ENCODE assay signal across 1 cellular context in genomic region chr7:138002096-138002827, GRCh38.
TF ChIP-seq lines count a peak whose summit lies in the region.

No MANE protein-coding gene starts in this region.

TF ChIP-seq in K562, 482 proteins besides CTCF, POLR2A, EP300 and RAD21 (continued from another document and continues in another):
- TF ChIP-seq ZMIZ1 (IDR thresholded peaks at IDR 0.05; ENCODE audit: low read depth in 2 of 2, low read length in 2 of 2) (no peak), TRIM28 (IDR thresholded peaks at IDR 0.05) (no peak), ZNF592 (IDR thresholded peaks at IDR 0.05) (peak; percentile 79; the same call in 1 of the 2 replicates), HDGF (IDR thresholded peaks at IDR 0.05) (no peak), ZNF121 (CRISPR knock-in tag; conservative IDR thresholded peaks at IDR 0.05) (no peak), CBX1 (IDR thresholded peaks at IDR 0.05; ENCODE audit: low read depth) (no peak), PCBP1 (IDR thresholded peaks at IDR 0.05; ENCODE audit: low read depth, low read length, poor library complexity, severe bottlenecking) (no peak), NONO (IDR thresholded peaks at IDR 0.05; ENCODE audit: low read depth in 2 of 2, low read length in 1 of 2) (no peak), MAFK (IDR thresholded peaks at IDR 0.05; ENCODE audit: low read length) (no peak), HNRNPLL (IDR thresholded peaks at IDR 0.05; ENCODE audit: low read depth, low read length, poor library complexity, severe bottlenecking) (no peak), ZBTB7A (IDR thresholded peaks at IDR 0.05; ENCODE audit: borderline replicate concordance, control insufficient read depth, low read depth, low read length) (peak; percentile 81), ZNF764 (CRISPR knock-in tag; IDR thresholded peaks at IDR 0.05; ENCODE audit: low read depth) (no peak), ZBTB17 (CRISPR knock-in tag; IDR thresholded peaks at IDR 0.05) (no peak), KLF10 (CRISPR knock-in tag; IDR thresholded peaks at IDR 0.05) (no peak), SMC3 (conservative IDR thresholded peaks at IDR 0.05; ENCODE audit: insufficient read depth, low read depth, low read length) (peak; percentile 43; the same call in 1 of the 2 replicates), AFF4 (CRISPR knock-in tag; IDR thresholded peaks at IDR 0.05) (no peak), IRF9 (tag; IDR thresholded peaks at IDR 0.05) (no peak), ZBTB1 (CRISPR knock-in tag; IDR thresholded peaks at IDR 0.05; ENCODE audit: borderline replicate concordance, low read depth) (no peak), ATF7 (IDR thresholded peaks at IDR 0.05) (peak; percentile 99), ILF3 (IDR thresholded peaks at IDR 0.05; ENCODE audit: borderline replicate concordance) (no peak), GATA2 (CRISPR knock-in tag; IDR thresholded peaks at IDR 0.05) (no peak), HDAC1 (IDR thresholded peaks at IDR 0.05) (peak in 1 of 2 experiments; percentile 76; a peak in 1 of 4 replicates), CREB3L1 (IDR thresholded peaks at IDR 0.05; ENCODE audit: borderline replicate concordance, low read depth) (no peak), CREB3 (tag; conservative IDR thresholded peaks at IDR 0.05; ENCODE audit: low read depth) (no peak), ETS2 (tag; IDR thresholded peaks at IDR 0.05; ENCODE audit: borderline replicate concordance, poor library complexity, severe bottlenecking) (no peak), ZC3H4 (CRISPR knock-in tag; IDR thresholded peaks at IDR 0.05; ENCODE audit: borderline replicate concordance) (no peak), CBFA2T2 (conservative IDR thresholded peaks at IDR 0.05) (no peak), SREBF1 (IDR thresholded peaks at IDR 0.05; ENCODE audit: borderline replicate concordance, low read depth, low read length) (no peak), HDAC6 (IDR thresholded peaks at IDR 0.05; ENCODE audit: low read depth, low read length) (no peak), DNMT1 (IDR thresholded peaks at IDR 0.05) (no peak), FOS (IDR thresholded peaks at IDR 0.05; ENCODE audit: extremely low read depth, insufficient read length) (peak; percentile 95), CBX3 (IDR thresholded peaks at IDR 0.05; ENCODE audit: borderline replicate concordance in 1 of 2, low read length in 2 of 2) (peak in 1 of 2 experiments; percentile 71; a peak in 1 of 3 replicates), MLLT1 (IDR thresholded peaks at IDR 0.05) (peak in 1 of 2 experiments; percentile 93; a peak in 1 of 4 replicates), FOXJ3 (CRISPR knock-in tag; IDR thresholded peaks at IDR 0.05) (no peak), ELF2 (CRISPR knock-in tag; IDR thresholded peaks at IDR 0.05) (no peak), SRSF7 (optimal IDR thresholded peaks at IDR 0.05; ENCODE audit: low read depth, low read length) (no peak), MYBL2 (IDR thresholded peaks at IDR 0.05; ENCODE audit: low read depth) (no peak; the same call in 1 of the 2 replicates), MYBL2 (CRISPR knock-in tag; IDR thresholded peaks at IDR 0.05; ENCODE audit: borderline replicate concordance) (no peak), ZNF511 (CRISPR knock-in tag; IDR thresholded peaks at IDR 0.05) (no peak), ARID1B (IDR thresholded peaks at IDR 0.05) (0 out of 2 replicates have a peak, but pooled peaks have one; percentile 29), USF1 (CRISPR knock-in tag; IDR thresholded peaks at IDR 0.05) (no peak; the same call in 1 of the 2 replicates), HMBOX1 (IDR thresholded peaks at IDR 0.05) (no peak; the same call in 1 of the 2 replicates), CREB1 (IDR thresholded peaks at IDR 0.05) (peak; percentile 94), CREB1 (CRISPR knock-in tag; IDR thresholded peaks at IDR 0.05) (peak; percentile 95), SNRNP70 (optimal IDR thresholded peaks at IDR 0.05; ENCODE audit: low read depth, low read length) (no peak), ZNF57 (CRISPR knock-in tag; IDR thresholded peaks at IDR 0.05) (no peak)
